28 cellular contexts compared by ENCODE assay signal in the genomic region with DNA sequence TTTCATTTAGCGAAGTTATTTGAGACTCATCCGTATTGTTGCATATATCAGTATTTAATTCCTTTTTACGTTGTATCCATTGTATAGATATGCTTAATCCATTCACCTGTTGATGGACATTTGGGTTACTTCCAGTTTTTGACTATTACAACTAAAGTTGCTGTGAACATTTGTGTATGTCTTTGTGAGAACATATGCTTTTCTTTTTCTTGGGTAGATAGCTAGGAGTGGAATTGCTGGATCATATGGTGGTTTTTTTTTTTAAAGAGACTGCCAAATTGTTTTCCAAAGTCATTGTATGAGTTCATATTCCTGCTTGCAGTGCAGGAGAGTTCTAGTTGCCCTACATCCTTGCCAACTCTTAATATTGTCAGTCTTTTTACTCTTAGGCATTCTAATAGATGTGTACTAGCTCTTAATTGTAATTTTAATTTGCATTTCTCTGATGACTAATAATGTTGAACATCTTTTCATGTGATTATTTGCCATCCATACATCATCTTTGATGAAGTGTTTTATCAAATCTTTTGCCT.
"Had no signal": no experiment of that assay in that cellular context is flagged by ENCODE, and none has a peak within 500 bp of the region (broad histone marks: within the 10 kb centered on the region; RNA-seq: fewer than 3 reads in every experiment).

No MANE protein-coding gene starts in this region.

- DNase-seq: natural killer cell; occipital lobe; ovary; posterior cingulate gyrus; psoas muscle; right cardiac atrium; spleen; stimulated activated CD4-positive, alpha-beta T cell treated with anti-CD3 and anti-CD28 coated beads, Interleukin-12 subunit alpha, Interleukin-12 subunit beta, amount 100 ng/mL, for 4 hours; stimulated activated CD4-positive, alpha-beta T cell treated with anti-CD3 and anti-CD28 coated beads, Interleukin-1b, Interleukin-23, amount 100 ng/mL, for 48 hours; stimulated activated CD4-positive, alpha-beta T cell treated with anti-CD3 and anti-CD28 coated beads, Interleukin-4, amount 100 ng/mL, for 1 hour; stimulated activated CD4-positive, alpha-beta T cell treated with anti-CD3 and anti-CD28 coated beads, Interleukin-4, amount 100 ng/mL, for 4 hours; stimulated activated CD8-positive, alpha-beta memory T cell treated with anti-CD3 and anti-CD28 coated beads, Interleukin-4, amount 100 ng/mL, for 48 hours; stimulated activated naive CD4-positive, alpha-beta T cell; stimulated activated naive CD8-positive, alpha-beta T cell treated with anti-CD3 and anti-CD28 coated beads, Interleukin-15, amount 100 ng/mL, for 72 hours; stimulated activated naive CD8-positive, alpha-beta T cell treated with anti-CD3 and anti-CD28 coated beads, Interleukin-15, Interleukin-2, amounts not matched to agents 100 U/mL and 50 U/mL, for 24 hours; substantia nigra; testis; tibial artery; transverse colon; upper lobe of right lung; uterus had no signal

- H3K9ac ChIP-seq: neural progenitor cell, parathyroid adenoma had no signal

- ATAC-seq: natural killer cell; psoas muscle; right cardiac atrium; sciatic nerve; stimulated activated memory B cell treated with anti-CD40 and anti-IgM and Interleukin-4, amounts not matched to agents 10 μg/mL and 1 μg/mL and 100 μg/mL, for 72 hours; stimulated activated naive CD8-positive, alpha-beta T cell treated with anti-CD3 and anti-CD28 coated beads, Interleukin-15, amount 100 ng/mL, for 72 hours; stimulated activated naive CD8-positive, alpha-beta T cell treated with anti-CD3 and anti-CD28 coated beads, Interleukin-15, Interleukin-2, amounts not matched to agents 100 U/mL and 50 U/mL, for 24 hours; upper lobe of right lung had no signal

- H2AFZ ChIP-seq: neural progenitor cell, parathyroid adenoma had no signal

- H3K36me3 ChIP-seq: ovary, spleen, suprapubic skin, tibial artery, transverse colon, upper lobe of right lung, uterus had no signal

- H3K4me2 ChIP-seq: neural progenitor cell, smooth muscle cell had no signal

- H3K9me3 ChIP-seq: ovary, suprapubic skin, testis, tibial artery, upper lobe of right lung, uterus had no signal

- H3K4me1 ChIP-seq: neural progenitor cell, parathyroid adenoma, suprapubic skin, upper lobe of right lung, uterus had no signal

- H3K27ac ChIP-seq: neural progenitor cell, ovary, parathyroid adenoma, psoas muscle, skin epidermis, spleen, suprapubic skin, testis, tibial artery, transverse colon, upper lobe of right lung, uterus had no signal

- H3K27me3 ChIP-seq: neural progenitor cell, ovary, spleen, suprapubic skin, testis, tibial artery, transverse colon, upper lobe of right lung, uterus had no signal

- H3K4me3 ChIP-seq: neural progenitor cell, ovary, psoas muscle, skin epidermis, smooth muscle cell, spleen, suprapubic skin, testis, tibial artery, transverse colon, upper lobe of right lung, uterus had no signal
